ENCODE assay signal across 9 cellular contexts in the genomic region with DNA sequence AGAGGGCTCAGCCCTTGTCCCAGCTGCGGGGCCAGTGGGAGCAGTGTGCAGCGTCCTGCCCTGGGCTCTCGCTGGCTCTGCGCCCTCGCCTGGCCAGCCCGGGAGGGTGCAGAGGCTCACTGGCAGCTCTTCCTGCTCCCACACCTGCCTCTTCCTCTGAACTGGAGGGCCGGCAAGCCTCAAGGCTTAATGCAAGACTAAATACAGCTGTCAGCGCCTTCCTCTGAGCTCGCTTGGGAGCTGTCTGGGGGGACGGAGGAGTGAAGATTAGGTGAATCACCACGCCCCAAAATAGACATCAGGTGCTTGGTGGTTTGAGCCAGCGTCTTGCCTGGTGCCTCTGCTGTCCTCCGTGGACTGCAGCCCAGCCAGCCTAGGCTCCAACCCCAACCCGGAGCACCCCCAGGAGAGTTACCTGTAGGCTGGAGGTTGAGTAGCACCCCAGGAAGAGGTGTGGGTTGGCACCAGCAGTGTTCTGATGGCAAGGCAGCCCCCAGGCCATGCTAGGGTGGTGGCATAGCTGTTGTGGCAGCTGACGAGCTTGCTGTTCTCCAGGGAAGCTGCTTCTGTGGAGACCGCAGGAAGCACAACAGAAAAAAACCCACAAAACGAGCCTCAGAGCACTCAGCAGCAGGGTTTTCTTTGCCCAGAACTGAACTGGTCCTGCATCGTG. TPM values are rescaled to one million over a fixed set of nuclear protein-coding genes. Genes with fewer than 3 reads are reported as not detected.
DNase-seq lines count a peak whose midpoint lies in the region; ATAC-seq, FAIRE-seq and TF ChIP-seq lines count a peak whose summit lies in the region.
"Had no signal": no experiment of that assay in that cellular context is flagged by ENCODE, and none has a peak within 500 bp of the region (broad histone marks: within the 10 kb centered on the region; RNA-seq: fewer than 3 reads in every experiment).

No MANE protein-coding gene starts in this region.

- peak overlapping the region in 1 of 4 donors; percentile 15 for H3K4me3 ChIP-seq in Peyer's patch

- peak; percentile 76 for DNase-seq in DMS79 (lab: John Stamatoyannopoulos, UW)
- DNase-seq in Peyer's patch: peak; percentile 80 to 84 (median 82)
- peak; percentile 26 to 40 for DNase-seq in activated T-helper 1 cell treated with anti-CD3 and anti-CD28 coated beads, Interleukin-2, amount 50 U/mL, for 16 hours (ENCODE audit: low read depth in 1 of 2, low spot score in 1 of 2)
- DNase-seq in frontal cortex (ENCODE audit: low spot score in 2 of 2): peak; percentile 69 to 89
- DNase-seq in renal cortical epithelial cell (ENCODE audit: low read depth): peak; percentile 9
- no peak for DNase-seq in DMS114 treated with DMSO at 0.1 percent for 48 hours (lab: John Stamatoyannopoulos, UW; ENCODE audit: unreplicated experiment)

- no peaks in the 10 kb centered on the region for H3K36me3 ChIP-seq in Peyer's patch
- H3K36me3 ChIP-seq: breast epithelium had no signal

- peak overlapping the region in 1 of 4 donors; percentile 55 for H3K27ac ChIP-seq in Peyer's patch

- peak; percentile 71 for TF ChIP-seq RAD21 in Ishikawa (IDR thresholded peaks at IDR 0.05; ENCODE audit: low read depth)

- peaks cover 0 to 23% (median 6%) of the 10 kb centered on the region in 4 donors for H3K4me1 ChIP-seq in Peyer's patch
- H3K4me1 ChIP-seq: breast epithelium had no signal

- TF ChIP-seq EP300 in Ishikawa (IDR thresholded peaks at IDR 0.05; ENCODE audit: borderline replicate concordance): no peak

- no peaks in the 10 kb centered on the region for H3K9me3 ChIP-seq in Peyer's patch
- H3K9me3 ChIP-seq: breast epithelium had no signal

- TF ChIP-seq CTCF in Peyer's patch (IDR thresholded peaks at IDR 0.05): peak; percentile 58 to 93 (median 76)

- FAIRE-seq in frontal cortex (lab: Jason Lieb, UNC): no peak

- H3K27me3 ChIP-seq in Peyer's patch: no peaks in the 10 kb centered on the region
- H3K27me3 ChIP-seq: breast epithelium had no signal

- ATAC-seq in GM21528 (IDR thresholded peaks at IDR 0.05; ENCODE audit: low FRiP score, unreplicated experiment): peak; percentile 66

- no peak for TF ChIP-seq POLR2A in Peyer's patch (IDR thresholded peaks at IDR 0.05)

TF ChIP-seq in Ishikawa, 13 proteins besides CTCF, POLR2A, EP300 and RAD21:
- TF ChIP-seq YY1 (IDR thresholded peaks at IDR 0.05; ENCODE audit: low read depth): no peak
- TF ChIP-seq, protein P1, sequence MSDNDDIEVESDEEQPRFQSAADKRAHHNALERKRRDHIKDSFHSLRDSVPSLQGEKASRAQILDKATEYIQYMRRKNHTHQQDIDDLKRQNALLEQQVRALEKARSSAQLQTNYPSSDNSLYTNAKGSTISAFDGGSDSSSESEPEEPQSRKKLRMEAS (IDR thresholded peaks at IDR 0.05): 0 out of 2 replicates have a peak, but pooled peaks have one; percentile 22

RNA-seq across cellular contexts. Expression of a gene that starts 36.9 kb away (rescaled TPM):
- total RNA-seq in Peyer's patch (under 1 TPM in 3 of 4 donors, not detected in 1; 0.53 to 0.95 (median 0.83) TPM), frontal cortex (not detected), renal cortical epithelial cell (not detected in 2 replicates)
- total RNA-seq: breast epithelium had no signal
